8 cellular contexts compared by ENCODE assay signal in the genomic region with DNA sequence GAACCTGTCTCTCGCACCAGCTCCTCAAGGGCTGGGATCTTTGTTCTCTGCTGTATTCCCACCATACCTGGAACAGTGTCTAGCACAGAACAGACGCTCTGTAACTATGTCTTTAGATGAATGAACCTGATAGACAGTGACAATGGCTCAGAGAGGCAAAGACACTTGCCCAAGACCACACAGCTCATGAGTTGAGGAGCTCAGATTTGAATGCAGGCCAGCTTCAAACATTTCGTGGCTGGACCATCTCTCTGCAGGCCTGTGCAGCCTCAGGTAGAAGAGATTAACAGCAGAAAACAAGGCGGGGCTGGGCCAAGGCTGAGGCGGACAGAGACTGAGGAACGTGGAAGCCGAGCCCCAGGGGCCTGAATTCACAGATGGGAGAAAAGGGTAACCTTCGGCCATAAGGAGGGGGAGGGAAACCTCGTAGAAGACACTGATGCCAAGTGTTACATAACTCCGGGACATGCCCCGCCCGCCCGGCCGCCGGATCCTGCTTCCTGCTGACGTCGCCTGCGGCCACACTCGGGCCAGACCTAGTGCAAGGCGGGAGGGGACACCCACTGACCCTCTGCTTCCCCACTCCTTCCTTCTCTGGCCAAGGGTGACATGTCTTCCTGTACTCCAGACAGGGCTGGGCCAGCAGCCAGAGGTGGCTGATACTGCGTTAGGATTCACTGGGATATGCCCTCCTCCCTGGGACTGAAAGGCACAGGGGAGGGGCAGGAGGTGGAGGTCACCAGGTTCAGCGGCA.
DNase-seq lines count a peak whose midpoint lies in the region; ATAC-seq and TF ChIP-seq lines count a peak whose summit lies in the region.

No MANE protein-coding gene starts in this region.

- no peaks in the 10 kb centered on the region for H3K9me3 ChIP-seq in esophagus (ENCODE audit: control insufficient read depth in 2 of 2, insufficient read depth in 1 of 2, low read depth in 1 of 2, low read length in 1 of 2)

- H3K4me3 ChIP-seq in esophagus (ENCODE audit: low read depth in 1 of 2, low read length in 2 of 2), result no peak overlapping the region

- POLR2A ChIA-PET in RWPE1 (lab: Yijun Ruan, JAX; ENCODE audit: low non-redundant PET), result interaction anchor here (0.7 kb wide), 1 partner anchor 27 kb away, joined by 9 read pairs; no protein-coding TSS in a partner anchor

- H3K27me3 ChIP-seq in esophagus (ENCODE audit: control insufficient read depth in 1 of 2, insufficient read depth in 2 of 2, low read length in 2 of 2), result no peaks in the 10 kb centered on the region

- H3K27me3 Mint-ChIP-seq in nephron progenitor cell (ENCODE audit: low read depth, poor library complexity), result no peaks in the 10 kb centered on the region

- H3K27ac ChIP-seq in RWPE1, result peak overlapping the region; percentile 96
- peak overlapping the region; percentile 86 to 89 for H3K27ac ChIP-seq in esophagus (ENCODE audit: low read depth in 2 of 2, low read length in 1 of 2)

- H3K27ac Mint-ChIP-seq in nephron progenitor cell, result peak overlapping the region; percentile 67

- peaks cover 0 to 7% of the 10 kb centered on the region in 2 donors for H3K4me1 ChIP-seq in esophagus (ENCODE audit: control insufficient read depth in 2 of 2, insufficient read depth in 2 of 2, low read length in 1 of 2)

- H3K4me3 Mint-ChIP-seq in nephron progenitor cell, result no peak overlapping the region

- H3K36me3 Mint-ChIP-seq in nephron progenitor cell (ENCODE audit: low read depth), result peaks cover 7% of the 10 kb centered on the region

- CTCF ChIA-PET in RWPE1 (lab: Yijun Ruan, JAX), result interaction anchor here (0.7 to 0.9 kb wide), 2 partner anchors 12 to 338 kb away, joined by 3 read pairs; no protein-coding TSS in a partner anchor

- DNase-seq in AG08395 (ENCODE audit: low spot score) (peak; percentile 79), RWPE1 (ENCODE audit: low spot score) (peak; percentile 75), nephron progenitor cell (no peak), NCI-H187 treated with DMSO at 0.1 percent for 48 hours (lab: John Stamatoyannopoulos, UW) (no peak)

- 21 to 28% methylated on average over 22 of the region's 22 CpGs for WGBS in esophagus, 2 donors

- H3K9me3 Mint-ChIP-seq in nephron progenitor cell, result no peaks in the 10 kb centered on the region

- H3K36me3 ChIP-seq in esophagus (ENCODE audit: control insufficient read depth in 2 of 2, insufficient read depth in 2 of 2, low read length in 1 of 2), result peaks cover 5 to 46% of the 10 kb centered on the region in 2 donors

- ATAC-seq in GM19351 (IDR thresholded peaks at IDR 0.05; ENCODE audit: unreplicated experiment) (no peak), GM21723 (IDR thresholded peaks at IDR 0.05; ENCODE audit: unreplicated experiment) (no peak), GM21381 (IDR thresholded peaks at IDR 0.05; ENCODE audit: unreplicated experiment) (no peak)

- TF ChIP-seq CTCF in RWPE1 (conservative IDR thresholded peaks at IDR 0.05; ENCODE audit: low read depth), result no peak
- no peak for TF ChIP-seq CTCF in nephron progenitor cell (IDR thresholded peaks at IDR 0.05)

- H3K4me1 Mint-ChIP-seq in nephron progenitor cell, result peaks cover 45% of the 10 kb centered on the region

Comparison
In these comparisons a context has a peak if more than half of its experiments do, and no peak if none do; other contexts are left out.
1. DNase-seq: peak in AG08395 (single experiment) and RWPE1 (single experiment); none in nephron progenitor cell (single experiment) and NCI-H187 treated with DMSO at 0.1 percent for 48 hours (single experiment).